Comparison of ENCODE assay signal across 8 cellular contexts in genomic region chr13:101858869-101859268, GRCh38.
"Had no signal": no experiment of that assay in that cellular context is flagged by ENCODE, and none has a peak within 500 bp of the region (broad histone marks: within the 10 kb centered on the region; RNA-seq: fewer than 3 reads in every experiment).

No MANE protein-coding gene starts in this region.

- ATAC-seq: GM12878 had no signal

- DNase-seq: GDM1, GF-D8 had no signal

- FAIRE-seq: G401.6, GM12878, GM12891, GM12892, GM18507, GM19239 had no signal

- H3K4me3 ChIP-seq: GM12878 had no signal
